Comparison of ENCODE assay signal across 34 cellular contexts in the genomic region with DNA sequence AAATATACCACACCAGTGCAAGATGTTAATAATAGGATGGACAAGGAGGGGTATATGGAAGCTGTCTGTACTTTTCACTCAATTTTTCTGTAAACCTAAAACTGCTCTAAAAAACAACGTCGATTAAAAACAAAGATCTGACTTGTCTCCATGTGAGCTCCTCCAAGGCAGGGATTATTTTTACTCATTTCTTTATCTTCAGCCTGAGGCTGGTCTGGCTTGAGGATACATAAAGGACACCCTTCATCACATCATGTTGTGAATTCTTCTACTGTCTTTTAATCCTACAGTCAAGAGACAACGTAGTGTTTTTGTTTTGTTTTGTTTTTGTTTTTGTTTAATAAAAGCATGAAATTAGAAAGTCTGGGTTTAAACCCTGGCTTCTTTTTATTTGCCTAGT.
"Had no signal": no experiment of that assay in that cellular context is flagged by ENCODE, and none has a peak within 500 bp of the region (broad histone marks: within the 10 kb centered on the region; RNA-seq: fewer than 3 reads in every experiment).

No MANE protein-coding gene starts in this region.

- H3K4me3 ChIP-seq: MG63 had no signal

- DNase-seq: Karpas-422, Kasumi-1, MG63, MM.1S, MV-4-11, NCI-H1048, NCI-H1092, NCI-H1092 treated with DMSO at 0.1 percent for 48 hours, NCI-H1105, NCI-H1105 treated with DMSO at 0.1 percent for 48 hours, NCI-H1417, NCI-H1417 treated with DMSO at 0.1 percent for 48 hours, NCI-H1436 treated with DMSO at 0.1 percent for 48 hours, NCI-H146, NCI-H1694, NCI-H1694 treated with DMSO at 0.1 percent for 48 hours, NCI-H187, NCI-H187 treated with DMSO at 0.1 percent for 48 hours, NCI-H1930, NCI-H2029, NCI-H2029 treated with DMSO at 0.1 percent for 48 hours, NCI-H2081, NCI-H2081 treated with DMSO at 0.1 percent for 48 hours, NCI-H2107, NCI-H2171, NCI-H2171 treated with DMSO at 0.1 percent for 48 hours, NCI-H2227 treated with DMSO at 0.1 percent for 48 hours, NCI-H226, NCI-H345, NCI-H446, NCI-H446 treated with DMSO at 0.1 percent for 48 hours, NCI-H510A, NCI-H510A treated with DMSO at 0.1 percent for 48 hours, NCI-H524 had no signal

- H3K27me3 ChIP-seq: MG63 had no signal

- H3K9me3 ChIP-seq: MG63 had no signal

- H3K36me3 ChIP-seq: MG63 had no signal
